In the genomic region with DNA sequence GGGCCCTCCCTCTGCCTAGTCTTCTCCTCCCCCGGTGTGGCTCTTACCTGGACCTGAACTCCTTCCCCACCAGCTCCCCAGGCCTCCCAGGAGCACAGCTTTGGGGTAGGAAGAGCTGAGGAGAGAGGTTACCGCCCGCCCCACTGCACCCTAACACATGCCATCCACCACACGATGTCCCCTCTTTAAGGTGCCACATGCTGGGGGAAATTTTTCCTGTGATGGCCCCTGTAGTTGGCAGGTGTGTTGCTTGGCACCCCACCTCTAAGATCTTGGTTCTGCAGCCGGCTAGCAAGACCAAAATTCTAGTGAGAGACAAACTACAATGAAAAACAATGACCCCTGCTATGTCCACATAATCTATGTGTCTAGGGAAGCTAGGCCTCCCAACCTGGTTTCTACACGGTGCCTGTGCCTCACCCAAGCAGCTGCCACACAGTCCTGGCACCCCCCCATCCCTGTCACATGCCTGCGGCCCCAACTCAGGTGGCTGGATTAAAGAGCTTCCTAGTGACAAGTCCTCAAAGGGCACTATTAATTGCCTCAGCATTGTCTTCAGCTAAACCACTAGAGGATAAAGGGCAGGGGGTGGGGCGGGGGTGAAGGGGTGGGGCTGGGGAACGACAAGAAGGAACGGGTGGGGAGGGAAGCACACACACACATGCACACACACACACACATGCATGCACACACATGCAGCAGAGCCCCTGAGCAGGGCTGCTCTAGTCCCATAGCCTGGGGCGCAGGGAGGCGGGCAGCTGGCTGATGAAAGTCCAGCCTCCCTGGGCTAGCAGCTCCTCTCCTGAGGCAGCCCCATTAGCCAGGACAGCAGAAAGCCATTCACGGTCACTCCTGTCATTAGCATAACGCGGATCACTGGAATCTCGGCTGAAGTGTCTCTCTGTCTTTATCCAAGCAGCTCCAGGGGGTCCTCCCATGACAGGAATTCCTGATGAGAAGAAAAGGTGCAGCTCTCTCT, we compare ENCODE assay signal across 10 cellular contexts. TPM values are rescaled to one million over a fixed set of nuclear protein-coding genes. Genes with fewer than 3 reads are reported as not detected.
A peak's percentile ranks its signal among the peaks of the same experiment; 100 is the strongest.
DNase-seq lines count a peak whose midpoint lies in the region; ATAC-seq and TF ChIP-seq lines count a peak whose summit lies in the region.
"Had no signal": no experiment of that assay in that cellular context is flagged by ENCODE, and none has a peak within 500 bp of the region (broad histone marks: within the 10 kb centered on the region; RNA-seq: fewer than 3 reads in every experiment).

No MANE protein-coding gene starts in this region.

- H3F3A ChIP-seq in SK-N-SH (replicated peaks; ENCODE audit: insufficient read depth), result no peaks in the 10 kb centered on the region

- H3K9me3 ChIP-seq in SK-N-SH, result no peaks in the 10 kb centered on the region
- no peaks in the 10 kb centered on the region for H3K9me3 ChIP-seq in osteoblast (ENCODE audit: low read depth, low read length)
- no peaks in the 10 kb centered on the region for H3K9me3 ChIP-seq in aorta (ENCODE audit: control insufficient read depth, low read length)
- no peaks in the 10 kb centered on the region for H3K9me3 ChIP-seq in prostate gland
- H3K9me3 ChIP-seq in right atrium auricular region, result no peaks in the 10 kb centered on the region
- H3K9me3 ChIP-seq: left ventricle myocardium inferior had no signal

- no peak for TF ChIP-seq POLR2A in prostate gland (IDR thresholded peaks at IDR 0.05)

- H4K20me1 ChIP-seq in SK-N-SH (ENCODE audit: insufficient read depth) (no peaks in the 10 kb centered on the region), osteoblast (ENCODE audit: insufficient read depth, low read length) (no peaks in the 10 kb centered on the region)

- POLR2A ChIA-PET in SK-N-SH (lab: Yijun Ruan, JAX), result interaction anchor here (0.7 to 1.6 kb wide), 2 partner anchors 66 to 660 kb away, joined by 3 to 8 read pairs; partner anchors contain the start of gene NAGK

- H3K4me3 ChIP-seq in SK-N-SH (ENCODE audit: low read depth in 2 of 2, low read length in 1 of 2) (no peak overlapping the region), osteoblast (ENCODE audit: insufficient read depth, low read length) (no peak overlapping the region), aorta (ENCODE audit: low read length in 2 of 2) (no peak overlapping the region), prostate gland (no peak overlapping the region), right atrium auricular region (no peak overlapping the region)

- H3K9me2 ChIP-seq in SK-N-SH, result no peaks in the 10 kb centered on the region

- H3K27ac ChIP-seq in SK-N-SH (ENCODE audit: low read depth in 2 of 2, low read length in 1 of 2), result no peak overlapping the region
- H3K27ac ChIP-seq in osteoblast (ENCODE audit: low read depth, low read length), result no peak overlapping the region
- H3K27ac ChIP-seq in aorta (ENCODE audit: low read depth in 1 of 2, low read length in 2 of 2), result no peak overlapping the region
- no peak overlapping the region for H3K27ac ChIP-seq in prostate gland
- H3K27ac ChIP-seq in right atrium auricular region, result no peak overlapping the region
- H3K27ac ChIP-seq: left ventricle myocardium inferior had no signal

- H3K36me3 Mint-ChIP-seq in brain, result no peaks in the 10 kb centered on the region

- intact Hi-C loops in aorta (cut with DNase I) (loop anchor here (2.0 to 5.0 kb wide), 2 partner anchors 37 to 40 kb away; no protein-coding TSS in a partner anchor), prostate gland (cut with DNase I) (no loop called here)

- TF ChIP-seq CTCF in SK-N-SH (IDR thresholded peaks at IDR 0.05), result no peak
- no peak for TF ChIP-seq CTCF in brain (conservative IDR thresholded peaks at IDR 0.05)
- no peak for TF ChIP-seq CTCF in osteoblast (IDR thresholded peaks at IDR 0.05; ENCODE audit: extremely low read depth, low read depth, low read length)
- TF ChIP-seq CTCF in prostate gland (IDR thresholded peaks at IDR 0.05), result no peak
- TF ChIP-seq CTCF in right atrium auricular region (IDR thresholded peaks at IDR 0.05), result no peak

- H3K79me2 ChIP-seq in SK-N-SH (ENCODE audit: insufficient read depth), result no peaks in the 10 kb centered on the region
- no peaks in the 10 kb centered on the region for H3K79me2 ChIP-seq in osteoblast (ENCODE audit: insufficient read depth, low read length)

- no peak overlapping the region for H3K9ac ChIP-seq in SK-N-SH

- peaks cover 23% of the 10 kb centered on the region for H3K4me1 Mint-ChIP-seq in brain

- no peak for TF ChIP-seq RAD21 in SK-N-SH (IDR thresholded peaks at IDR 0.05; ENCODE audit: low read length)

- H3K9me3 Mint-ChIP-seq in brain, result no peaks in the 10 kb centered on the region

- no peak for TF ChIP-seq EP300 in SK-N-SH (IDR thresholded peaks at IDR 0.05; ENCODE audit: borderline replicate concordance in 1 of 2, low read depth in 1 of 2, low read length in 1 of 2)

- peaks cover 19% of the 10 kb centered on the region for H3K27me3 Mint-ChIP-seq in brain

- peaks cover 0 to 3% of the 10 kb centered on the region in 2 experiments; a peak in 1 of 4 replicates for H3K4me1 ChIP-seq in SK-N-SH (ENCODE audit: control insufficient read depth in 1 of 2, insufficient read depth in 2 of 2, low read depth in 1 of 2, low read length in 1 of 2)
- H3K4me1 ChIP-seq in osteoblast (ENCODE audit: insufficient read depth, low read length), result peaks cover 5% of the 10 kb centered on the region
- no peaks in the 10 kb centered on the region for H3K4me1 ChIP-seq in aorta (ENCODE audit: control insufficient read depth in 1 of 2, insufficient read depth in 2 of 2, low read length in 2 of 2)
- no peaks in the 10 kb centered on the region for H3K4me1 ChIP-seq in prostate gland (replicated peaks)
- peaks cover 0 to 8% of the 10 kb centered on the region in 2 donors for H3K4me1 ChIP-seq in right atrium auricular region
- H3K4me1 ChIP-seq: left ventricle myocardium inferior had no signal

- no peaks in the 10 kb centered on the region for H3K36me3 ChIP-seq in SK-N-SH (replicated peaks in 1 of 2; ENCODE audit: control insufficient read depth in 1 of 2, insufficient read depth in 2 of 2, low read length in 1 of 2)
- H3K36me3 ChIP-seq in osteoblast (ENCODE audit: insufficient read depth, low read length), result no peaks in the 10 kb centered on the region
- H3K36me3 ChIP-seq in aorta (ENCODE audit: control insufficient read depth in 1 of 2, insufficient read depth in 2 of 2, low read length in 1 of 2), result no peaks in the 10 kb centered on the region
- no peaks in the 10 kb centered on the region for H3K36me3 ChIP-seq in prostate gland
- no peaks in the 10 kb centered on the region for H3K36me3 ChIP-seq in right atrium auricular region
- H3K36me3 ChIP-seq: left ventricle myocardium inferior had no signal

- DNase-seq in SK-N-SH, result peak; percentile 32
- peak in 2 of 3 experiments; percentile 80 to 95 for DNase-seq in NCI-H1417 (lab: John Stamatoyannopoulos, UW)
- DNase-seq in osteoblast (ENCODE audit: insufficient read length, low spot score, missing footprints), result no peak
- no peak for DNase-seq in aorta
- no peak for DNase-seq in prostate gland (ENCODE audit: low spot score)
- DNase-seq in right atrium auricular region (ENCODE audit: low spot score), result no peak

- H2AFZ ChIP-seq in SK-N-SH (ENCODE audit: low read depth), result no peak overlapping the region
- peak overlapping the region; percentile 99 for H2AFZ ChIP-seq in osteoblast (ENCODE audit: low read length)

- H3K27me3 ChIP-seq in SK-N-SH (ENCODE audit: insufficient read depth) (no peaks in the 10 kb centered on the region; the same call in 1 of the 2 replicates), osteoblast (ENCODE audit: insufficient read depth, low read length) (no peaks in the 10 kb centered on the region), aorta (ENCODE audit: control insufficient read depth in 1 of 2, insufficient read depth in 2 of 2, low read length in 1 of 2) (no peaks in the 10 kb centered on the region), prostate gland (replicated peaks; ENCODE audit: insufficient read depth) (no peaks in the 10 kb centered on the region), right atrium auricular region (no peaks in the 10 kb centered on the region)

- ATAC-seq in SK-N-SH treated with all-trans-retinoic acid at 6 μM for 48 hours (no peak; the same call in 2 of the 3 replicates), aorta (ENCODE audit: low FRiP score) (no peak)

- peak overlapping the region in 4 of 5 experiments; percentile 30 to 67 (median 46) for H3K4me3 Mint-ChIP-seq in brain

- WGBS in SK-N-SH (ENCODE audit: low lambda C conversion rate), result 56% methylated on average over 14 of the region's 16 CpGs
- 57 to 58% methylated on average over 14 to 16 of the region's 16 CpGs for WGBS in aorta, 2 donors
- WGBS in prostate gland, result 47% methylated on average over 16 of the region's 16 CpGs

- CTCF ChIA-PET in SK-N-SH (lab: Yijun Ruan, JAX), result interaction anchor here (0.6 to 2.2 kb wide), 23 partner anchors 8 to 222 kb away, joined by 3 to 15 read pairs (median 4); partner anchors contain the start of genes ANKRD53, MCEE and NAGK

- peak overlapping the region in 4 of 5 experiments; percentile 19 to 94 (median 76) for H3K27ac Mint-ChIP-seq in brain

- H3K4me2 ChIP-seq in SK-N-SH (no peak overlapping the region), osteoblast (ENCODE audit: insufficient read depth, low read length) (no peak overlapping the region)

TF ChIP-seq in SK-N-SH, 30 proteins besides CTCF, POLR2A, EP300 and RAD21:
- TF ChIP-seq EZH2phosphoT487 (IDR thresholded peaks at IDR 0.05; ENCODE audit: borderline replicate concordance, low read depth), result no peak

TF ChIP-seq in SK-N-SH treated with all-trans-retinoic acid at 6 μM for 48 hours, 23 proteins besides CTCF, POLR2A, EP300 and RAD21 (continues in another document):
- TF ChIP-seq ZNF70 (CRISPR knock-in tag; IDR thresholded peaks at IDR 0.05), result no peak
- TF ChIP-seq GLIS3 (CRISPR knock-in tag; IDR thresholded peaks at IDR 0.05), result no peak

RNA-seq across cellular contexts. Expression of gene TEX261, which starts 7.2 kb away (rescaled TPM):
- 44.3 and 58.7 TPM in 2 replicates for polyA plus RNA-seq in SK-N-SH (2012; rRNA removed)
- 38.7 and 48.7 TPM in 2 replicates for polyA plus RNA-seq in SK-N-SH (2012; cell fraction: cytosol; rRNA removed)
- polyA plus RNA-seq in SK-N-SH (2012; cell fraction: nucleus; rRNA removed), result 50.8 and 58.9 TPM in 2 replicates
- 66.5 TPM for polyA plus RNA-seq in brain (ENCODE audit: insufficient read depth, low read depth, low replicate concordance)
- total RNA-seq in osteoblast, result 30.0 and 36.8 TPM in 2 replicates
- total RNA-seq in aorta, result 10 to 100 TPM; 51.0 to 58.1 TPM
- polyA plus RNA-seq in aorta, result 10 to 100 TPM; 26.8 to 37.0 TPM
- 10 to 100 TPM; 41.4 to 45.2 TPM for total RNA-seq in prostate gland
- 10 to 100 TPM; 26.7 to 38.0 TPM for total RNA-seq in right atrium auricular region

RNA-seq across cellular contexts. Expression of gene ANKRD53, which starts 23.5 kb away (rescaled TPM):
- polyA plus RNA-seq in SK-N-SH (2012; rRNA removed) (0.29 and 0.58 TPM in 2 replicates), brain (ENCODE audit: insufficient read depth, low read depth, low replicate concordance) (5.7 TPM), aorta (1 to 10 TPM in 1 of 2 donors, under 1 TPM in 1; 0.88 to 5.0 TPM)
- 0.10 and 0.17 TPM in 2 replicates for polyA plus RNA-seq in SK-N-SH (2012; cell fraction: cytosol; rRNA removed)
- polyA plus RNA-seq in SK-N-SH (2012; cell fraction: nucleus; rRNA removed), result 1.7 and 2.2 TPM in 2 replicates
- total RNA-seq in osteoblast (0.88 and 1.1 TPM in 2 replicates), aorta (1 to 10 TPM; 1.9 to 3.3 TPM), prostate gland (under 1 TPM; 0.36 to 0.74 TPM), right atrium auricular region (1 to 10 TPM in 1 of 2 donors, under 1 TPM in 1; 0.78 to 1.7 TPM)
- total RNA-seq: A172 had no signal

Comparison
In these comparisons a context has a peak if more than half of its experiments do, and no peak if none do; other contexts are left out.
1. DNase-seq: peak in SK-N-SH (single experiment) and NCI-H1417 (2 of 3); none in osteoblast (single experiment), aorta (0 of 2), prostate gland (single experiment) and right atrium auricular region (single experiment).